In the genomic region with DNA sequence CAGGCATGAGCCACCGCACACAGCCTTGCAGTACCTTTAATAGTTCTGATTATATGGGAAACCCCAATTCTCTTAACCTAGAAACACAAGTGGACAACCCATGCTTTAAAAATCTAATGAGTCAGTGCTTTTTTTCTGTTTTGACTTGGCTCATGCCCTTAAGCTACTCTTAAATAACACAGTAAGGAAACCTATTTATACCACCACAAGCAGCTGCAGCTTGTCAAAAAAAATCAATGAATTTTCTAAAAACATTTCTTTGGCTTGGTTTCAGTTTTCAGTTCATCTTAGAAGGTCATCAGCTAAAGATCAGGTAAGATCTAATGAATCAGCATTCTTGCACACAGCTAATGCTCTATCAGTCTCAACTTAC, we compare ENCODE assay signal across 9 cellular contexts.
DNase-seq lines count a peak whose midpoint lies in the region; ATAC-seq, FAIRE-seq and TF ChIP-seq lines count a peak whose summit lies in the region.
"Had no signal": no experiment of that assay in that cellular context is flagged by ENCODE, and none has a peak within 500 bp of the region (broad histone marks: within the 10 kb centered on the region; RNA-seq: fewer than 3 reads in every experiment).

No MANE protein-coding gene starts in this region.

- TF ChIP-seq CTCF in dorsolateral prefrontal cortex (IDR thresholded peaks at IDR 0.05 in 54 of 56, conservative IDR thresholded peaks at IDR 0.05 in 2 of 56; ENCODE audit: low read depth in 1 of 56, partially characterized antibody in 56 of 56): no peak

- H3K4me3 ChIP-seq in dorsolateral prefrontal cortex (no peak overlapping the region), small intestine (ENCODE audit: low read depth in 1 of 2, low read length in 2 of 2) (no peak overlapping the region)

- 88 to 100% (median 91%) methylated on average over 1 of the region's 1 CpG for WGBS in small intestine, 3 donors

- H3K4me1 ChIP-seq in small intestine (ENCODE audit: control insufficient read depth in 2 of 2, insufficient read depth in 1 of 2, low read depth in 1 of 2, low read length in 1 of 2): no peaks in the 10 kb centered on the region

- H3K9me3 ChIP-seq in small intestine (ENCODE audit: control insufficient read depth, low read depth): no peaks in the 10 kb centered on the region

- H3K36me3 ChIP-seq in small intestine (ENCODE audit: control insufficient read depth in 2 of 2, insufficient read depth in 2 of 2, low read length in 2 of 2): no peaks in the 10 kb centered on the region

- DNase-seq in EL: peak; percentile 83
- DNase-seq in dorsolateral prefrontal cortex: no peak
- no peak for DNase-seq in NCI-H1417 treated with DMSO at 0.1 percent for 48 hours (lab: John Stamatoyannopoulos, UW)
- DNase-seq in small intestine: no peak
- DNase-seq in mesenteric fat pad (ENCODE audit: low spot score): no peak
- DNase-seq in ecto neural progenitor cell (ENCODE audit: low spot score): no peak
- DNase-seq: NCI-H1694 had no signal

- FAIRE-seq in small intestine (lab: Jason Lieb, UNC): no peak

- ATAC-seq in GM21360 (IDR thresholded peaks at IDR 0.05; ENCODE audit: unreplicated experiment): peak; percentile 81
- ATAC-seq in HG03196 (IDR thresholded peaks at IDR 0.05; ENCODE audit: unreplicated experiment): peak; percentile 72

- intact Hi-C loops in dorsolateral prefrontal cortex (cut with DNase I): loop anchor here in 1 of 2 donors (5.0 kb wide), 1 partner anchor 76 kb away; no protein-coding TSS in a partner anchor

- H3K27ac ChIP-seq in dorsolateral prefrontal cortex: peak overlapping the region in 47 of 59 donors; percentile 2 to 81 (median 56)
- H3K27ac ChIP-seq in small intestine (ENCODE audit: low read depth in 1 of 2, low read length in 1 of 2): no peak overlapping the region

- no peaks in the 10 kb centered on the region for H3K27me3 ChIP-seq in dorsolateral prefrontal cortex
- no peaks in the 10 kb centered on the region for H3K27me3 ChIP-seq in small intestine (ENCODE audit: control insufficient read depth in 2 of 2, insufficient read depth in 2 of 2, low read length in 2 of 2)

Comparison
In these comparisons a context has a peak if more than half of its experiments do, and no peak if none do; other contexts are left out.
1. H3K27ac ChIP-seq: peak in dorsolateral prefrontal cortex (47 of 59); none in small intestine (0 of 2).